In genomic region chr17:54518706-54519105, GRCh38 we compare ENCODE assay signal across 6 cellular contexts.
"Had no signal": no experiment of that assay in that cellular context is flagged by ENCODE, and none has a peak within 500 bp of the region (broad histone marks: within the 10 kb centered on the region; RNA-seq: fewer than 3 reads in every experiment).

No MANE protein-coding gene starts in this region.

- DNase-seq: GM23248, GOT3, H7, HCEC 1CT had no signal

- H3K27ac Mint-ChIP-seq: IgD-negative memory B cell had no signal

- ATAC-seq: HepG2 had no signal

- H3K4me3 ChIP-seq: GM23248 had no signal

- H3K36me3 Mint-ChIP-seq: IgD-negative memory B cell had no signal

- H3K27ac ChIP-seq: GM23248 had no signal

- H3K4me3 Mint-ChIP-seq: IgD-negative memory B cell had no signal

- H3K27me3 Mint-ChIP-seq: IgD-negative memory B cell had no signal

- H2AFZ ChIP-seq: GM23248 had no signal

- H3K9ac ChIP-seq: GM23248 had no signal

- H3K4me1 Mint-ChIP-seq: IgD-negative memory B cell had no signal
